In genomic region chr5:149809919-149810691, GRCh38 we compare ENCODE assay signal across 16 cellular contexts.
A peak's percentile ranks its signal among the peaks of the same experiment; 100 is the strongest.
DNase-seq lines count a peak whose midpoint lies in the region; ATAC-seq and TF ChIP-seq lines count a peak whose summit lies in the region.
"Had no signal": no experiment of that assay in that cellular context is flagged by ENCODE, and none has a peak within 500 bp of the region (broad histone marks: within the 10 kb centered on the region; RNA-seq: fewer than 3 reads in every experiment).

No MANE protein-coding gene starts in this region.

- H3K27me3 Mint-ChIP-seq in T-helper 17 cell, result no peaks in the 10 kb centered on the region
- H3K27me3 Mint-ChIP-seq: activated naive CD8-positive, alpha-beta T cell had no signal

- H3K9me3 ChIP-seq in MG63, result no peaks in the 10 kb centered on the region
- H3K9me3 ChIP-seq in T-helper 17 cell (ENCODE audit: control insufficient read depth, low read length, poor library complexity, severe bottlenecking), result no peaks in the 10 kb centered on the region
- H3K9me3 ChIP-seq: mucosa of descending colon had no signal

- peaks cover 2% of the 10 kb centered on the region for H3K36me3 Mint-ChIP-seq in T-helper 17 cell (ENCODE audit: low read depth)
- H3K36me3 Mint-ChIP-seq: activated naive CD8-positive, alpha-beta T cell; brain had no signal

- no peak overlapping the region for H3K27ac Mint-ChIP-seq in T-helper 17 cell
- H3K27ac Mint-ChIP-seq: activated naive CD8-positive, alpha-beta T cell had no signal

- no peaks in the 10 kb centered on the region for H3K36me3 ChIP-seq in MG63

- TF ChIP-seq CTCF in omental fat pad (IDR thresholded peaks at IDR 0.05), result no peak

- no peak overlapping the region for H3K4me3 ChIP-seq in MG63
- H3K4me3 ChIP-seq: mucosa of descending colon had no signal

- no peak overlapping the region for H3K4me3 Mint-ChIP-seq in T-helper 17 cell
- H3K4me3 Mint-ChIP-seq: activated naive CD8-positive, alpha-beta T cell; brain had no signal

- H3K4me1 Mint-ChIP-seq in T-helper 17 cell, result peaks cover 5% of the 10 kb centered on the region

- ATAC-seq in omental fat pad (ENCODE audit: low FRiP score), result peak; percentile 6
- no peak for ATAC-seq in T-helper 17 cell
- ATAC-seq: HCT116, mucosa of descending colon had no signal

- DNase-seq in DMS79 treated with DMSO at 0.1 percent for 48 hours (lab: John Stamatoyannopoulos, UW) (peak; percentile 77), NCI-H187 treated with DMSO at 0.1 percent for 48 hours (lab: John Stamatoyannopoulos, UW) (peak; percentile 90), SK-N-DZ (ENCODE audit: low spot score) (peak; percentile 57), omental fat pad (ENCODE audit: low spot score) (no peak), globus pallidus (ENCODE audit: low spot score) (no peak), NCI-H526 treated with DMSO at 0.1 percent for 48 hours (lab: John Stamatoyannopoulos, UW) (no peak), MG63 (no peak), T-helper 17 cell (no peak)
- DNase-seq: activated CD4-positive, alpha-beta T cell treated with anti-CD3 and anti-CD28 coated beads for 48 hours; kidney; mucosa of descending colon; nucleus accumbens; stimulated activated CD4-positive, alpha-beta T cell treated with anti-CD3 and anti-CD28 coated beads, Interleukin-4, amount 100 ng/mL, for 1 hour had no signal

- no peaks in the 10 kb centered on the region for H3K27me3 ChIP-seq in MG63

Comparison
In these comparisons a context has a peak if more than half of its experiments do, and no peak if none do; other contexts are left out.
1. DNase-seq: peak in DMS79 treated with DMSO at 0.1 percent for 48 hours (single experiment), NCI-H187 treated with DMSO at 0.1 percent for 48 hours (single experiment) and SK-N-DZ (single experiment); none in omental fat pad (single experiment), globus pallidus (single experiment), NCI-H526 treated with DMSO at 0.1 percent for 48 hours (single experiment), MG63 (single experiment) and T-helper 17 cell (0 of 3).